In genomic region chr6:83873869-83874268, GRCh38 we compare ENCODE assay signal across 24 cellular contexts. TPM values are rescaled to one million over a fixed set of nuclear protein-coding genes. Genes with fewer than 3 reads are reported as not detected.
DNase-seq lines count a peak whose midpoint lies in the region; ATAC-seq, FAIRE-seq and TF ChIP-seq lines count a peak whose summit lies in the region.
"Had no signal": no experiment of that assay in that cellular context is flagged by ENCODE, and none has a peak within 500 bp of the region (broad histone marks: within the 10 kb centered on the region; RNA-seq: fewer than 3 reads in every experiment).

No MANE protein-coding gene starts in this region.

- H3K4me1 Mint-ChIP-seq in CD4-positive, alpha-beta T cell (ENCODE audit: low read depth) = peaks cover 58% of the 10 kb centered on the region

- peak overlapping the region; percentile 1 for H3K4me3 Mint-ChIP-seq in CD4-positive, alpha-beta T cell
- H3K4me3 Mint-ChIP-seq: activated CD4-positive, alpha-beta memory T cell treated with anti-CD3 and anti-CD28 coated beads for 36 hours; HFFc6 had no signal

- H3K4me2 ChIP-seq in K562 (ENCODE audit: insufficient read depth, low read length) = no peak overlapping the region

- no peaks in the 10 kb centered on the region for H3K9me3 Mint-ChIP-seq in CD4-positive, alpha-beta T cell
- H3K9me3 Mint-ChIP-seq: activated CD4-positive, alpha-beta memory T cell treated with anti-CD3 and anti-CD28 coated beads for 36 hours; HFFc6 had no signal

- DNase-seq in NOMO-1 treated with DMSO at 0.1 percent for 48 hours (lab: John Stamatoyannopoulos, UW; ENCODE audit: unreplicated experiment) = peak; percentile 20
- DNase-seq in NOMO-1 treated with dmso at 0.1 percent for 144 hours (lab: John Stamatoyannopoulos, UW; ENCODE audit: unreplicated experiment) = no peak
- no peak for DNase-seq in CD4-positive, alpha-beta T cell
- peak; percentile 50 for DNase-seq in MV-4-11 (lab: John Stamatoyannopoulos, UW)
- DNase-seq in K562 (ENCODE audit: extremely low read depth in 1 of 4, low spot score in 3 of 4) = no peak
- DNase-seq in stimulated activated CD4-positive, alpha-beta T cell treated with anti-CD3 and anti-CD28 coated beads, Interleukin-15, amount 100 ng/mL, for 24 hours = no peak
- DNase-seq: activated CD4-positive, alpha-beta memory T cell treated with anti-CD3 and anti-CD28 coated beads for 36 hours; activated gamma-delta T cell; COR-L47; HFFc6; NCI-H1436 treated with DMSO at 0.1 percent for 48 hours; NCI-H524; ovary; right cardiac atrium; SHP77 treated with DMSO at 0.1 percent for 48 hours; upper lobe of left lung; WERI-Rb-1 had no signal

- no peak overlapping the region for H2AFZ ChIP-seq in K562 (ENCODE audit: low read depth, low read length)

- TF ChIP-seq EP300 in K562 (IDR thresholded peaks at IDR 0.05; ENCODE audit: low read length) = no peak

- no peaks in the 10 kb centered on the region for H4K20me1 ChIP-seq in K562 (replicated peaks; ENCODE audit: control insufficient read depth, insufficient read depth, low read length)

- intact Hi-C loops in CD4-positive, alpha-beta T cell (cut with DNase I, micrococcal nuclease) = no loop called here
- intact Hi-C loops in K562 (cut with micrococcal nuclease) = no loop called here

- no peak overlapping the region for H3K4me3 ChIP-seq in K562
- H3K4me3 ChIP-seq: lung, ovary, upper lobe of left lung had no signal

- ATAC-seq in CD4-positive, alpha-beta T cell (ENCODE audit: poor library complexity) = no peak
- ATAC-seq in K562 (peak; percentile 30; the same call in 1 of the 3 replicates), HG02798 (IDR thresholded peaks at IDR 0.05; ENCODE audit: poor library complexity, unreplicated experiment) (no peak), esophagus mucosa (no peak)
- ATAC-seq: right cardiac atrium had no signal

- POLR2A ChIA-PET in CD4-positive, alpha-beta T cell (lab: Charles Lee) = no interaction called here
- POLR2A ChIA-PET in K562 (lab: Yijun Ruan, JAX) = no interaction called here

- H3K27ac ChIP-seq in CD4-positive, alpha-beta T cell (ENCODE audit: low read depth, low read length) = no peak overlapping the region
- H3K27ac ChIP-seq in K562 (ENCODE audit: extremely low read depth, low read depth, low read length) = 0 out of 3 replicates have a peak overlapping the region, but pooled peaks have one; percentile 41
- H3K27ac ChIP-seq: 22Rv1, ovary, upper lobe of left lung, WERI-Rb-1 had no signal

- TF ChIP-seq CTCF in CD4-positive, alpha-beta T cell (IDR thresholded peaks at IDR 0.05) = no peak
- TF ChIP-seq CTCF in K562 (IDR thresholded peaks at IDR 0.05 in 2 of 3, conservative IDR thresholded peaks at IDR 0.05 in 1 of 3; ENCODE audit: insufficient read depth in 2 of 3, low read depth in 1 of 3, low read length in 3 of 3) = no peak

- H3K4me1 ChIP-seq in K562 (replicated peaks in 1 of 2; ENCODE audit: control insufficient read depth in 2 of 2, insufficient read depth in 2 of 2, low read length in 2 of 2) = peaks cover 0 to 6% of the 10 kb centered on the region in 2 experiments; a peak in 3 of 5 replicates
- H3K4me1 ChIP-seq: upper lobe of left lung had no signal

- no peaks in the 10 kb centered on the region for H3K9me3 ChIP-seq in CD4-positive, alpha-beta T cell (ENCODE audit: control insufficient read depth, low read length)
- H3K9me3 ChIP-seq in K562 (replicated peaks; ENCODE audit: control insufficient read depth, insufficient read depth, low read depth, low read length) = no peaks in the 10 kb centered on the region; the same call in 1 of the 2 replicates
- H3K9me3 ChIP-seq: ovary, upper lobe of left lung had no signal

- H3K36me3 Mint-ChIP-seq in CD4-positive, alpha-beta T cell (ENCODE audit: low read depth) = peaks cover 43% of the 10 kb centered on the region

- CTCF ChIA-PET in CD4-positive, alpha-beta T cell (lab: Charles Lee) = no interaction called here
- CTCF ChIA-PET in K562 (lab: Yijun Ruan, JAX; ENCODE audit: low intra/inter-chr PET ratio) = no interaction called here

- in situ Hi-C loops in K562 (cut with MboI) = no loop called here

- H3K9me1 ChIP-seq in K562 (ENCODE audit: control insufficient read depth, insufficient read depth, low read length) = no peaks in the 10 kb centered on the region

- no peak for FAIRE-seq in K562 (lab: Jason Lieb, UNC)
- FAIRE-seq: GM19239 had no signal

- H3K79me2 ChIP-seq in K562 (ENCODE audit: control insufficient read depth, insufficient read depth, low read length) = peaks cover 8% of the 10 kb centered on the region; the same call in 2 of the 3 replicates

- no peak overlapping the region for H3K27ac Mint-ChIP-seq in CD4-positive, alpha-beta T cell
- H3K27ac Mint-ChIP-seq: activated CD4-positive, alpha-beta memory T cell treated with anti-CD3 and anti-CD28 coated beads for 36 hours; HFFc6 had no signal

- no peak for TF ChIP-seq POLR2A in K562 (conservative IDR thresholded peaks at IDR 0.05)

- TF ChIP-seq RAD21 in K562 (CRISPR knock-in tag; conservative IDR thresholded peaks at IDR 0.05 in 1 of 2, IDR thresholded peaks at IDR 0.05 in 1 of 2) = no peak

- peaks cover 9% of the 10 kb centered on the region; the same call in 1 of the 3 replicates for H3K36me3 ChIP-seq in K562 (ENCODE audit: control insufficient read depth, insufficient read depth, low read length)
- H3K36me3 ChIP-seq: ovary had no signal

- H3K27me3 ChIP-seq in CD4-positive, alpha-beta T cell (ENCODE audit: control insufficient read depth, insufficient read depth, low read length) = no peaks in the 10 kb centered on the region
- no peaks in the 10 kb centered on the region for H3K27me3 ChIP-seq in K562 (ENCODE audit: control insufficient read depth in 2 of 2, insufficient read depth in 2 of 2, low read length in 2 of 2)
- H3K27me3 ChIP-seq: ovary, upper lobe of left lung had no signal

- no peak overlapping the region for H3K9ac ChIP-seq in K562 (ENCODE audit: insufficient read depth in 1 of 2, low read depth in 2 of 2, low read length in 2 of 2)

- no peaks in the 10 kb centered on the region for H3K27me3 Mint-ChIP-seq in CD4-positive, alpha-beta T cell
- H3K27me3 Mint-ChIP-seq: activated CD4-positive, alpha-beta memory T cell treated with anti-CD3 and anti-CD28 coated beads for 36 hours had no signal

- no TSS peak for BruUV-seq in K562 (replicated peaks; lab: Mats Ljungman, UMichigan)

TF ChIP-seq in K562, 482 proteins besides CTCF, POLR2A, EP300 and RAD21 (continues in another document):
- peak; percentile 46 for TF ChIP-seq PCBP2 (IDR thresholded peaks at IDR 0.05; ENCODE audit: low read depth, low read length, poor library complexity, severe bottlenecking)
- no peak for TF ChIP-seq MLX (CRISPR knock-in tag; conservative IDR thresholded peaks at IDR 0.05)
- no peak for TF ChIP-seq ETV5 (CRISPR knock-in tag; IDR thresholded peaks at IDR 0.05; ENCODE audit: low read depth)

RNA-seq across cellular contexts. Expression of gene CYB5R4, which starts 14.4 kb away (rescaled TPM):
- 10 to 100 TPM; 15.5 to 16.3 TPM for total RNA-seq in CD4-positive, alpha-beta T cell
- 8.6 and 22.9 TPM in 2 replicates for total RNA-seq in K562 (2011; cell fraction: chromatin; rRNA removed; ENCODE audit: low replicate concordance)
- total RNA-seq in K562 (2011; cell fraction: nucleolus; rRNA removed) = 2.4 and 3.5 TPM in 2 replicates
- total RNA-seq in K562 (2011; cell fraction: nucleoplasm; rRNA removed) = 4.1 and 8.3 TPM in 2 replicates
- total RNA-seq in K562 (2014; rRNA removed) = 12.4 and 19.3 TPM in 2 replicates
- 19.0 and 21.2 TPM in 2 replicates for total RNA-seq in K562 (2014; rRNA removed; fragmentation: Illumina TruSeq; extraction: Trizol)
- total RNA-seq in K562 (2015; rRNA removed; fragmentation: Illumina TruSeq; extraction: Trizol) = 16.9 and 17.4 TPM in 2 replicates
- total RNA-seq in K562 (2021) = 22.4 and 24.2 TPM in 2 replicates
- 17.6 and 23.1 TPM in 2 replicates for polyA plus RNA-seq in K562 (2011; rRNA removed)
- polyA plus RNA-seq in K562 (2011; cell fraction: cytosol; rRNA removed) = 2.5 and 5.5 TPM in 2 replicates
- 4.6 and 8.7 TPM in 2 replicates for polyA plus RNA-seq in K562 (2011; cell fraction: nucleus; rRNA removed)
- polyA plus RNA-seq in K562 (2012) = 10.6 and 15.7 TPM in 2 replicates
- polyA plus RNA-seq in K562 (2014; fragmentation: Illumina TruSeq; extraction: Trizol) = 14.8 and 18.4 TPM in 2 replicates
- 10 to 100 TPM in 1 of 2 experiments, 1 to 10 TPM in 1; 5.9 to 10.1 TPM for polyA plus RNA-seq in K562 (2014; fragmentation: Nextera tagmentation; extraction: Ambion mirVana)
- 14.5 and 19.0 TPM in 2 replicates for polyA plus RNA-seq in K562 (2014; rRNA removed)
- 9.6 and 18.2 TPM in 2 replicates for polyA minus RNA-seq in K562 (2011; rRNA and poly(A)+ RNA removed)
- polyA minus RNA-seq in K562 (2011; cell fraction: cytosol; rRNA and poly(A)+ RNA removed) = 6.9 and 7.1 TPM in 2 replicates
- 8.2 and 14.8 TPM in 2 replicates for polyA minus RNA-seq in K562 (2011; cell fraction: nucleus; rRNA and poly(A)+ RNA removed)
- 23.1 TPM for total RNA-seq in esophagus mucosa

RNA-seq across cellular contexts. Expression of gene RIPPLY2, which starts 20.7 kb away (rescaled TPM):
- total RNA-seq in CD4-positive, alpha-beta T cell = not detected
- not detected in 2 replicates for total RNA-seq in K562 (2011; cell fraction: chromatin; rRNA removed; ENCODE audit: low replicate concordance)
- total RNA-seq in K562 (2011; cell fraction: nucleolus; rRNA removed) = not detected in 2 replicates
- not detected in 2 replicates for total RNA-seq in K562 (2011; cell fraction: nucleoplasm; rRNA removed)
- total RNA-seq in K562 (2014; rRNA removed) (not detected in 2 replicates), K562 (2014; rRNA removed; fragmentation: Illumina TruSeq; extraction: Trizol) (not detected in 2 replicates), K562 (2015; rRNA removed; fragmentation: Illumina TruSeq; extraction: Trizol) (not detected in 2 replicates), K562 (2021) (not detected in 2 replicates), esophagus mucosa (not detected)
- polyA plus RNA-seq in K562 (2011; rRNA removed) (not detected in 2 replicates), K562 (2014; fragmentation: Illumina TruSeq; extraction: Trizol) (not detected in 2 replicates), K562 (2014; fragmentation: Nextera tagmentation; extraction: Ambion mirVana) (not detected), K562 (2014; rRNA removed) (not detected in 2 replicates)
- polyA plus RNA-seq in K562 (2011; cell fraction: cytosol; rRNA removed) = not detected in 2 replicates
- not detected in 2 replicates for polyA plus RNA-seq in K562 (2011; cell fraction: nucleus; rRNA removed)
- not detected in 2 replicates for polyA plus RNA-seq in K562 (2012)
- polyA minus RNA-seq in K562 (2011; rRNA and poly(A)+ RNA removed) = not detected in 2 replicates
- not detected in 2 replicates for polyA minus RNA-seq in K562 (2011; cell fraction: cytosol; rRNA and poly(A)+ RNA removed)
- not detected in 2 replicates for polyA minus RNA-seq in K562 (2011; cell fraction: nucleus; rRNA and poly(A)+ RNA removed)
- total RNA-seq: activated CD4-positive, alpha-beta memory T cell treated with anti-CD3 and anti-CD28 coated beads for 36 hours; HFFc6; kidney epithelial cell; lung; right cardiac atrium; T-helper 1 cell treated with Interleukin-12 subunit alpha and Interleukin-12 subunit beta and Interleukin-4 antibody, amounts not matched to agents 30 ng/mL and 1 ng/mL, for 36 hours; upper lobe of left lung had no signal

Comparison
In these comparisons a context has a peak if more than half of its experiments do, and no peak if none do; other contexts are left out.
1. DNase-seq: peak in NOMO-1 treated with DMSO at 0.1 percent for 48 hours (single experiment) and MV-4-11 (single experiment); none in NOMO-1 treated with dmso at 0.1 percent for 144 hours (single experiment), CD4-positive, alpha-beta T cell (0 of 10), K562 (0 of 4) and stimulated activated CD4-positive, alpha-beta T cell treated with anti-CD3 and anti-CD28 coated beads, Interleukin-15, amount 100 ng/mL, for 24 hours (single experiment).